ENCODE assay signal across 16 cellular contexts in the genomic region with DNA sequence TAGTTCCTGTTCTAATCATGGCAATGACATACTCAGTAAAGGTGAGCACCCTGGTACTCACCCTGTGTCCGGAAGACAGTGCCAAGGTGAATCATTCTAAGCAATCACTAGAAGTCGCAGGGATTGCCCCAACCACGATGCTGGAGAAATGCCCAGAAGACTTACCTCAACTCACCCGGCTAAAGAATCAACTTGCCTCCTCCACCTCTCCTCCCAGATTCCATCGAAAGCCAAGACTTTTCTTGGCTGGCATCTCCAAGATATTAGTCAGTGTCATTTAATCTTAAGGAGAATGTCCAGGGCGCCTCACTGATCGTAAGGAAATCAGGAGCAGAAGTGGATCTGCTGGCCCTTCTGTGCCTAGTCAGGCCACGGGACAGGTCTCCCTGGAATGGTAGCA.
DNase-seq lines count a peak whose midpoint lies in the region; ATAC-seq and TF ChIP-seq lines count a peak whose summit lies in the region.
"Had no signal": no experiment of that assay in that cellular context is flagged by ENCODE, and none has a peak within 500 bp of the region (broad histone marks: within the 10 kb centered on the region; RNA-seq: fewer than 3 reads in every experiment).

No MANE protein-coding gene starts in this region.

- no peaks in the 10 kb centered on the region for H3K36me3 ChIP-seq in breast epithelium
- no peaks in the 10 kb centered on the region for H3K36me3 ChIP-seq in left lung
- H3K36me3 ChIP-seq: heart right ventricle had no signal

- TF ChIP-seq CTCF in breast epithelium (IDR thresholded peaks at IDR 0.05) (no peak), left lung (IDR thresholded peaks at IDR 0.05) (no peak), dorsolateral prefrontal cortex (IDR thresholded peaks at IDR 0.05 in 54 of 56, conservative IDR thresholded peaks at IDR 0.05 in 2 of 56; ENCODE audit: low read depth in 1 of 56, partially characterized antibody in 56 of 56) (no peak)

- H3K27ac ChIP-seq in breast epithelium (no peak overlapping the region), left lung (no peak overlapping the region), caudate nucleus (ENCODE audit: low read depth, low read length) (no peak overlapping the region), dorsolateral prefrontal cortex (no peak overlapping the region)
- H3K27ac ChIP-seq: heart right ventricle had no signal

- DNase-seq in left cardiac atrium = no peak
- no peak for DNase-seq in Right ventricle myocardium superior
- DNase-seq in breast epithelium (ENCODE audit: low spot score in 2 of 2) = peak; percentile 58 to 61
- no peak for DNase-seq in left lung
- DNase-seq in caudate nucleus (lab: John Stamatoyannopoulos, UW) = no peak
- no peak for DNase-seq in dorsolateral prefrontal cortex
- no peak for DNase-seq in AG20443 (ENCODE audit: low spot score)
- DNase-seq: activated CD4-positive, CD25-positive, alpha-beta regulatory T cell; activated CD8-positive, alpha-beta memory T cell treated with anti-CD3 and anti-CD28 coated beads, Interleukin-2, amount 50 U/mL, for 4 hours; central memory CD4-positive, alpha-beta T cell; heart right ventricle; retina; SW 1271 had no signal

- ATAC-seq in left cardiac atrium (peak; percentile 41 to 94), Right ventricle myocardium superior (ENCODE audit: poor library complexity) (no peak), left lung (peak; percentile 66), HG02642 (IDR thresholded peaks at IDR 0.05; ENCODE audit: poor library complexity, unreplicated experiment) (no peak)
- ATAC-seq: heart right ventricle; left lobe of liver; natural killer cell treated with Interleukin-12 subunit alpha and Interleukin-12 subunit beta and Interleukin-15 and Interleukin-18, amount 100 ng/mL, for 72 hours had no signal

- H3K9me3 ChIP-seq in breast epithelium (no peaks in the 10 kb centered on the region), left lung (no peaks in the 10 kb centered on the region)
- H3K9me3 ChIP-seq: heart right ventricle had no signal

- intact Hi-C loops in left cardiac atrium (cut with DNase I) (no loop called here), Right ventricle myocardium superior (cut with DNase I) (no loop called here), breast epithelium (cut with DNase I; ENCODE audit: low total_unique reads) (no loop called here), left lung (cut with DNase I) (no loop called here), dorsolateral prefrontal cortex (cut with DNase I) (no loop called here)

- H3K4me3 ChIP-seq in breast epithelium = no peak overlapping the region
- no peak overlapping the region for H3K4me3 ChIP-seq in left lung
- H3K4me3 ChIP-seq in dorsolateral prefrontal cortex = no peak overlapping the region
- H3K4me3 ChIP-seq: heart right ventricle had no signal

- H3K27me3 ChIP-seq in breast epithelium (peaks cover 0 to 12% of the 10 kb centered on the region in 2 donors), left lung (peaks cover 0 to 11% of the 10 kb centered on the region in 2 donors), dorsolateral prefrontal cortex (no peaks in the 10 kb centered on the region)

- H3K4me1 ChIP-seq in breast epithelium (no peaks in the 10 kb centered on the region), left lung (peaks cover 0 to 4% of the 10 kb centered on the region in 2 donors)
- H3K4me1 ChIP-seq: heart right ventricle had no signal

- TF ChIP-seq POLR2A in breast epithelium (IDR thresholded peaks at IDR 0.05) = no peak

Comparison
In these comparisons a context has a peak if more than half of its experiments do, and no peak if none do; other contexts are left out.
1. ATAC-seq: peak in left cardiac atrium (2 of 2) and left lung (single experiment); none in Right ventricle myocardium superior (single experiment) and HG02642 (single experiment).
2. DNase-seq: peak in breast epithelium (2 of 2); none in left cardiac atrium (single experiment), Right ventricle myocardium superior (single experiment), left lung (0 of 2), caudate nucleus (0 of 61), dorsolateral prefrontal cortex (0 of 10) and AG20443 (single experiment).